19 cellular contexts compared by ENCODE assay signal in the genomic region with DNA sequence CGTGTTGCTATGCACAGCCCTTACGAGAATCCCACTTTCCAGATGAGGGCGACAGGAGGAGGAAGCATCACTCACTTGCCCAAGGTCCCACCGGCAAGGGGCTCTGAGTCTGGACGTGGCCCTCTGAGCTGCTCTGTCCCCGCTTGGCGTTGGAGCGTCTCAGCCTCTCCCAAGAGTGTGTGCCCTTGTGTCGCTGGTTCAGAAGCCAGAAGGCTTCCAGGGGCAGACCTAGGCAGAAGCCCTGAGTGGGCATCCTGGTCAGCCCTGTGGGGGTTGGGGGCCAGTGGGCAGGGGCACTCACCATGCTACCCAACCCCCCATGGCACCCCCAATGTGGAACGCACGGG.
"Had no signal": no experiment of that assay in that cellular context is flagged by ENCODE, and none has a peak within 500 bp of the region (broad histone marks: within the 10 kb centered on the region; RNA-seq: fewer than 3 reads in every experiment).

No MANE protein-coding gene starts in this region.

- H3K36me3 ChIP-seq: neutrophil, prostate gland, SJSA1, transverse colon had no signal

- H3K9me3 ChIP-seq: neutrophil, prostate gland, transverse colon had no signal

- FAIRE-seq: astrocyte had no signal

- H3K9me3 Mint-ChIP-seq: activated naive CD8-positive, alpha-beta T cell treated with anti-CD3 and anti-CD28 coated beads for 36 hours; effector memory CD8-positive, alpha-beta T cell; T-helper 2 cell treated with Interferon-gamma antibody and Interleukin-4, amounts not matched to agents 5 μg/mL and 100 μg/mL, for 36 hours had no signal

- H3K27me3 Mint-ChIP-seq: activated naive CD8-positive, alpha-beta T cell treated with anti-CD3 and anti-CD28 coated beads for 36 hours; effector memory CD8-positive, alpha-beta T cell; stimulated activated naive CD8-positive, alpha-beta T cell treated with anti-CD3 and anti-CD28 coated beads, Interleukin-15, amount 100 ng/mL, for 72 hours had no signal

- H3K36me3 Mint-ChIP-seq: activated naive CD8-positive, alpha-beta T cell treated with anti-CD3 and anti-CD28 coated beads for 36 hours had no signal

- H3K4me1 Mint-ChIP-seq: activated naive CD8-positive, alpha-beta T cell treated with anti-CD3 and anti-CD28 coated beads for 36 hours; naive thymus-derived CD4-positive, alpha-beta T cell; stimulated activated naive CD8-positive, alpha-beta T cell treated with anti-CD3 and anti-CD28 coated beads, Interleukin-15, amount 100 ng/mL, for 72 hours had no signal

- H3K27me3 ChIP-seq: neutrophil, SJSA1, transverse colon had no signal

- H3K4me3 ChIP-seq: coronary artery, lung, prostate gland, SJSA1, transverse colon had no signal

- H3K4me3 Mint-ChIP-seq: activated naive CD8-positive, alpha-beta T cell treated with anti-CD3 and anti-CD28 coated beads for 36 hours; activated T-cell treated with anti-CD3 and anti-CD28 coated beads, Interleukin-2, amount 50 U/mL, for 4 hours; effector memory CD8-positive, alpha-beta T cell; naive thymus-derived CD4-positive, alpha-beta T cell; stimulated activated naive CD8-positive, alpha-beta T cell treated with anti-CD3 and anti-CD28 coated beads, Interleukin-15, amount 100 ng/mL, for 72 hours; T-helper 2 cell treated with Interferon-gamma antibody and Interleukin-4, amounts not matched to agents 5 μg/mL and 100 μg/mL, for 36 hours had no signal

- H3K27ac ChIP-seq: epithelial cell of prostate, neutrophil, SJSA1 had no signal

- ATAC-seq: activated CD4-positive, CD25-positive, alpha-beta regulatory T cell treated with anti-CD3 and anti-CD28 coated beads, Interleukin-2, amount 50 U/mL, for 24 hours; activated T-cell treated with anti-CD3 and anti-CD28 coated beads, Interleukin-2, amount 50 U/mL, for 4 hours; effector memory CD8-positive, alpha-beta T cell; naive thymus-derived CD4-positive, alpha-beta T cell had no signal

- H3K27ac Mint-ChIP-seq: activated naive CD8-positive, alpha-beta T cell treated with anti-CD3 and anti-CD28 coated beads for 36 hours; effector memory CD8-positive, alpha-beta T cell; naive thymus-derived CD4-positive, alpha-beta T cell; T-helper 2 cell treated with Interferon-gamma antibody and Interleukin-4, amounts not matched to agents 5 μg/mL and 100 μg/mL, for 36 hours had no signal

- H3K4me1 ChIP-seq: SJSA1 had no signal

- DNase-seq: activated gamma-delta T cell; activated naive CD8-positive, alpha-beta T cell treated with anti-CD3 and anti-CD28 coated beads for 36 hours; activated T-cell treated with anti-CD3 and anti-CD28 coated beads, Interleukin-2, amount 50 U/mL, for 4 hours; effector memory CD8-positive, alpha-beta T cell; kidney glomerular epithelial cell; naive thymus-derived CD4-positive, alpha-beta T cell; stimulated activated CD4-positive, alpha-beta T cell treated with anti-CD3 and anti-CD28 coated beads, Interleukin-4, amount 100 ng/mL, for 24 hours; stimulated activated naive CD8-positive, alpha-beta T cell treated with anti-CD3 and anti-CD28 coated beads, Interleukin-15, amount 100 ng/mL, for 72 hours; SW 1271; transverse colon had no signal
